In the genomic region with DNA sequence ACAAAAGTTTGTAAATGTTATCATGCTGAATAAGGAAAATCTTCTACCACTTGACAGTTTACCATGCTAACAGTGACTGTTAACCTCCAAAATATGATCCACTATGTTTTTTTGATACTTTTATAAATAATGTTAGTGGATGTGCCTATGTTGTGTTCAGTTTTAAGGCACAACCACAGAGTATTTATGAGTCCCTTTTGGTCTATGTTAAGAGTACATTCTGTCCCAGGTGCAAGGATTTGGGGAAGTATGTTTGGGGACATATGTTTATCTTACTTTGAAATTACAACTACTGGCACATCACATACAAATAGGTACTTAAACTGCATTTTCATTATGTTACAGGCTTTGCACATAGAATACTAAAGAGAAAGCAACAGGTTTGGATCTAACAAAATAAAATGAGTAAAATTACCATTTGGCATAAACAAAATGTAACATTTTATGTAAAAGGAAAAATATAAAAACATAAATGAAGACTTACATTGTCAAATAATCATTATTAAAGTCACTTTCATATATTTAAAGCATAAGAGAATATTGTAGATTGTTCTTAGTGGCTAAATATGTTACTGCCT, we compare ENCODE assay signal across 11 cellular contexts.
"Had no signal": no experiment of that assay in that cellular context is flagged by ENCODE, and none has a peak within 500 bp of the region (broad histone marks: within the 10 kb centered on the region; RNA-seq: fewer than 3 reads in every experiment).

No MANE protein-coding gene starts in this region.

- H3K36me3 Mint-ChIP-seq: natural killer cell had no signal

- H3K4me2 ChIP-seq: smooth muscle cell had no signal

- H3K27ac Mint-ChIP-seq: activated CD4-positive, alpha-beta memory T cell treated with anti-CD3 and anti-CD28 coated beads for 36 hours; activated T-cell treated with anti-CD3 and anti-CD28 coated beads, Interleukin-2, amount 50 U/mL, for 24 hours; stimulated activated naive CD8-positive, alpha-beta T cell treated with anti-CD3 and anti-CD28 coated beads, Interleukin-15, Interleukin-2, amounts not matched to agents 100 ng/mL and 50 ng/mL, for 24 hours had no signal

- H3K4me3 Mint-ChIP-seq: activated CD4-positive, alpha-beta memory T cell treated with anti-CD3 and anti-CD28 coated beads for 36 hours; activated T-cell treated with anti-CD3 and anti-CD28 coated beads, Interleukin-2, amount 50 U/mL, for 24 hours; natural killer cell; stimulated activated naive CD8-positive, alpha-beta T cell treated with anti-CD3 and anti-CD28 coated beads, Interleukin-15, Interleukin-2, amounts not matched to agents 100 ng/mL and 50 ng/mL, for 24 hours had no signal

- H3K9me3 ChIP-seq: adrenal gland had no signal

- H3K36me3 ChIP-seq: adrenal gland, WERI-Rb-1 had no signal

- DNase-seq: activated CD4-positive, alpha-beta memory T cell treated with anti-CD3 and anti-CD28 coated beads for 36 hours; activated effector memory CD4-positive, alpha-beta T cell treated with Interleukin-2 at 50 U/mL for 16 hours; activated naive CD4-positive, alpha-beta T cell treated with anti-CD3 and anti-CD28 coated beads, Interleukin-2, amount 50 U/mL, for 16 hours; activated T-cell treated with anti-CD3 and anti-CD28 coated beads, Interleukin-2, amount 50 U/mL, for 24 hours; adrenal gland; natural killer cell; posterior cingulate gyrus; right cardiac atrium; WERI-Rb-1 had no signal

- H3K27me3 Mint-ChIP-seq: activated CD4-positive, alpha-beta memory T cell treated with anti-CD3 and anti-CD28 coated beads for 36 hours; activated T-cell treated with anti-CD3 and anti-CD28 coated beads, Interleukin-2, amount 50 U/mL, for 24 hours; stimulated activated naive CD8-positive, alpha-beta T cell treated with anti-CD3 and anti-CD28 coated beads, Interleukin-15, Interleukin-2, amounts not matched to agents 100 ng/mL and 50 ng/mL, for 24 hours had no signal

- H3K9me3 Mint-ChIP-seq: activated CD4-positive, alpha-beta memory T cell treated with anti-CD3 and anti-CD28 coated beads for 36 hours; activated T-cell treated with anti-CD3 and anti-CD28 coated beads, Interleukin-2, amount 50 U/mL, for 24 hours; natural killer cell; stimulated activated naive CD8-positive, alpha-beta T cell treated with anti-CD3 and anti-CD28 coated beads, Interleukin-15, Interleukin-2, amounts not matched to agents 100 ng/mL and 50 ng/mL, for 24 hours had no signal

- H3K27ac ChIP-seq: WERI-Rb-1 had no signal

- H3K27me3 ChIP-seq: adrenal gland had no signal

- H3K4me3 ChIP-seq: adrenal gland, smooth muscle cell had no signal
